ENCODE assay signal across 9 cellular contexts in the genomic region with DNA sequence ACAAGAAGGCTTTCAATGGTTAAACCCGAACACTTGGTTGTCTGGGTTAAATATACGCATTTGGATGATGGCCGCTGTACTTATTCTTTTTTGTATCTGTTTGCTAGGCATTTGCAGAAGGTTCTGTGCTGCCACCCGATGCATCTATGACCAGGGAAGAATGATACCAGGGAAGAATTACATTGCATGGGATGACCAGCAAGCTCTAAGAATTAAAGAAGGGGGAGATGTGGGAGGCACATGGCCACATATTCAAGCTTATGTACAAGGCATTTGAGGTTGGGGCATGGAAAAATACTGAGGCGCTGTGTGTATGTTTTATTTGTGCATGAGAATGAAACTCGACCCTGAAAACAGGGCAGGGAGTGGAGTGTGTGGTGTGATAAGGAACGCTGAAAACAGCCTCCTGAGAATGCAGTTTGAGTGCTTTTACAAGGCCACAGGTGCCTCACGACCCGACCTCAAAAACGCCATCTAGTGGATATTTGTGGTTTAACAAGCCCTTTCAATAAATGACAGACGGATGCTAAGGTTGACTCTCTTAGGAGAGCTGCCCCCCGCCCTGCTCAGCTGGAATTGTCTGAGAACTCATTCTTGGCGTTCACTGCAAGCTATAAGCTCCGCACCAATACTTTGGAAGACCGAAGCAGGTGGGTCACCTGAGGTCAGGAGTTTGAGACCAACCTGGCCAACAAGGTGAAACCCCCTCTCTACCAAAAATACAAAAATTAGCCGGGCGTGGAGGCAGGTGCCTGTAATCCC. TPM values are rescaled to one million over a fixed set of nuclear protein-coding genes. Genes with fewer than 3 reads are reported as not detected.
DNase-seq lines count a peak whose midpoint lies in the region; ATAC-seq and TF ChIP-seq lines count a peak whose summit lies in the region.
"Not testable (repeated sequence)": the region's sequence is repeated elsewhere in the genome, so short reads cannot be mapped to it uniquely, and the experiment has no call there.
"Had no signal": no experiment of that assay in that cellular context is flagged by ENCODE, and none has a peak within 500 bp of the region (broad histone marks: within the 10 kb centered on the region; RNA-seq: fewer than 3 reads in every experiment).

No MANE protein-coding gene starts in this region.

- not testable (repeated sequence) for H3K27me3 Mint-ChIP-seq in activated naive CD4-positive, alpha-beta T cell treated with anti-CD3 and anti-CD28 coated beads, Interleukin-2, amount 10 ng/mL, durations not matched to agents 7 days and 5 days; nephron progenitor cell (ENCODE audit: low read depth, poor library complexity)

- peak; percentile 72 for ATAC-seq in HG02870 (IDR thresholded peaks at IDR 0.05; ENCODE audit: unreplicated experiment)

- not testable (repeated sequence) for H3K27ac ChIP-seq in 22Rv1

- TF ChIP-seq CTCF in 22Rv1 (IDR thresholded peaks at IDR 0.05), result peak; percentile 85
- peak; percentile 52 for TF ChIP-seq CTCF in GM12874 (IDR thresholded peaks at IDR 0.05; ENCODE audit: insufficient read depth, low read depth, low read length)
- TF ChIP-seq CTCF in fibroblast of villous mesenchyme (IDR thresholded peaks at IDR 0.05; ENCODE audit: insufficient read depth, low read depth, low read length), result peak; percentile 57
- TF ChIP-seq CTCF in nephron progenitor cell (IDR thresholded peaks at IDR 0.05), result peak; percentile 63

- peaks cover 14% of the 10 kb centered on the region for H3K9me3 Mint-ChIP-seq in activated naive CD4-positive, alpha-beta T cell treated with anti-CD3 and anti-CD28 coated beads, Interleukin-2, amount 10 ng/mL, durations not matched to agents 7 days and 5 days
- peaks cover 24% of the 10 kb centered on the region for H3K9me3 Mint-ChIP-seq in nephron progenitor cell

- H3K4me1 Mint-ChIP-seq in activated naive CD4-positive, alpha-beta T cell treated with anti-CD3 and anti-CD28 coated beads, Interleukin-2, amount 10 ng/mL, durations not matched to agents 7 days and 5 days; nephron progenitor cell: not testable (repeated sequence)

- DNase-seq in NCI-H187 (lab: John Stamatoyannopoulos, UW) (peak; percentile 44 to 60), SHP77 (lab: John Stamatoyannopoulos, UW) (peak; percentile 13 to 53), fibroblast of villous mesenchyme (ENCODE audit: low read depth) (peak; percentile 41), nephron progenitor cell (peak; percentile 43)
- peak; percentile 54 for DNase-seq in activated naive CD4-positive, alpha-beta T cell treated with anti-CD3 and anti-CD28 coated beads, Interleukin-2, amount 10 ng/mL, durations not matched to agents 7 days and 5 days

- H3K36me3 Mint-ChIP-seq in activated naive CD4-positive, alpha-beta T cell treated with anti-CD3 and anti-CD28 coated beads, Interleukin-2, amount 10 ng/mL, durations not matched to agents 7 days and 5 days; nephron progenitor cell (ENCODE audit: low read depth): not testable (repeated sequence)

- H3K27ac Mint-ChIP-seq in activated naive CD4-positive, alpha-beta T cell treated with anti-CD3 and anti-CD28 coated beads, Interleukin-2, amount 10 ng/mL, durations not matched to agents 7 days and 5 days; nephron progenitor cell: not testable (repeated sequence)

- H3K4me3 Mint-ChIP-seq in activated naive CD4-positive, alpha-beta T cell treated with anti-CD3 and anti-CD28 coated beads, Interleukin-2, amount 10 ng/mL, durations not matched to agents 7 days and 5 days; nephron progenitor cell: not testable (repeated sequence)

- CTCF ChIA-PET in activated naive CD4-positive, alpha-beta T cell treated with anti-CD3 and anti-CD28 coated beads, Interleukin-2, amount 10 ng/mL, durations not matched to agents 7 days and 5 days (lab: Charles Lee), result interaction anchor here (0.9 to 2.1 kb wide), 12 partner anchors 12 to 222 kb away, joined by 3 to 18 read pairs (median 4); partner anchors contain the start of gene SENP2

- not testable (repeated sequence) for H3K4me3 ChIP-seq in fibroblast of villous mesenchyme (ENCODE audit: low read depth, low read length)

RNA-seq across cellular contexts. Expression of gene SENP2, which starts 10.8 kb away (rescaled TPM):
- 22.2 and 29.4 TPM in 2 replicates for total RNA-seq in fibroblast of villous mesenchyme

RNA-seq across cellular contexts. Expression of gene LIPH, which starts 22.9 kb away (rescaled TPM):
- total RNA-seq in fibroblast of villous mesenchyme, result under 0.01 TPM in 2 replicates
- total RNA-seq: temporal lobe had no signal
